ENCODE assay signal across 8 cellular contexts in genomic region chr14:33950320-33951182, GRCh38. TPM values are rescaled to one million over a fixed set of nuclear protein-coding genes. Genes with fewer than 3 reads are reported as not detected.
DNase-seq lines count a peak whose midpoint lies in the region; ATAC-seq, FAIRE-seq and TF ChIP-seq lines count a peak whose summit lies in the region.

TSS of gene EGLN3 (minus strand) at chr14:33951074. CDS start at chr14:33950752, 322 bp downstream.

- H3K27ac ChIP-seq in duodenal mucosa (ENCODE audit: low read depth, low read length): peak within 1 kb of the TSS; percentile 27

- no peak for TF ChIP-seq CTCF in lower leg skin (IDR thresholded peaks at IDR 0.05)

- intact Hi-C loops in lower leg skin (cut with DNase I; ENCODE audit: low total_unique reads): loop anchor here (10.0 kb wide), 1 partner anchor 74 kb away; no protein-coding TSS in a partner anchor

- H3K9me3 ChIP-seq in duodenal mucosa (ENCODE audit: control insufficient read depth in 1 of 2, low read length in 2 of 2): no peaks in the 10 kb centered on the region

- peak; percentile 72 for DNase-seq in 8988T
- peak; percentile 79 for DNase-seq in GM18507 (ENCODE audit: extremely low spot score, insufficient read length, low read depth)
- DNase-seq in NCI-H2196 (lab: John Stamatoyannopoulos, UW; ENCODE audit: unreplicated experiment): peak; percentile 87
- peak; percentile 42 for DNase-seq in activated CD4-positive, alpha-beta T cell treated with anti-CD3 and anti-CD28 coated beads, Interleukin-2, amount 50 U/mL, for 1 hour
- peak; percentile 84 to 97 for DNase-seq in lower leg skin (ENCODE audit: low spot score in 2 of 2)
- peak; percentile 24 to 55 for DNase-seq in stimulated activated CD4-positive, alpha-beta T cell treated with anti-CD3 and anti-CD28 coated beads, Interleukin-4, amount 100 ng/mL, for 4 hours

- WGBS in lower leg skin, 2 donors: 0% methylated on average over 33 to 66 of the region's 91 CpGs

- FAIRE-seq in GM18507 (lab: Jason Lieb, UNC): peak; percentile 79

- H3K9ac ChIP-seq in duodenal mucosa (ENCODE audit: low read depth in 1 of 2, low read length in 2 of 2): peak within 1 kb of the TSS; percentile 61 to 88

- no peaks in the 10 kb centered on the region for H3K27me3 ChIP-seq in duodenal mucosa (ENCODE audit: control insufficient read depth in 1 of 2, insufficient read depth in 2 of 2, low read length in 2 of 2)

- H3K36me3 ChIP-seq in duodenal mucosa (ENCODE audit: control insufficient read depth in 1 of 2, insufficient read depth in 2 of 2, low read length in 2 of 2): no peaks in the 10 kb centered on the region

- peak; percentile 73 for ATAC-seq in HG02943 (IDR thresholded peaks at IDR 0.05; ENCODE audit: low read depth, unreplicated experiment)

- H3K4me3 ChIP-seq in duodenal mucosa (ENCODE audit: low read depth in 1 of 2, low read length in 2 of 2) (peak within 1 kb of the TSS; percentile 66 to 89), lower leg skin (ENCODE audit: low read depth, poor library complexity, severe bottlenecking) (peak within 1 kb of the TSS; percentile 66)

- TF ChIP-seq POLR2A in lower leg skin (IDR thresholded peaks at IDR 0.05): peak in 1 of 2 donors; percentile 53

- H3K4me1 ChIP-seq in duodenal mucosa (ENCODE audit: control insufficient read depth in 1 of 2, insufficient read depth in 2 of 2, low read length in 2 of 2): peaks cover 18 to 25% of the 10 kb centered on the region in 2 donors

RNA-seq across cellular contexts. Expression of gene EGLN3, which starts in this region (rescaled TPM):
- total RNA-seq in lower leg skin: 100 to 1,000 TPM; 161 to 299 (median 167) TPM

Comparison
In these comparisons a context has a peak if more than half of its experiments do, and no peak if none do; other contexts are left out.
1. Peak in every context shown above with its lines: DNase-seq, ATAC-seq, H3K4me3 ChIP-seq and H3K27ac ChIP-seq.
2. DNase-seq: peak in every context shown above with its lines; median percentile 90 in lower leg skin; 87 in NCI-H2196; 79 in GM18507; 72 in 8988T; 42 in activated CD4-positive, alpha-beta T cell treated with anti-CD3 and anti-CD28 coated beads, Interleukin-2, amount 50 U/mL, for 1 hour; 40 in stimulated activated CD4-positive, alpha-beta T cell treated with anti-CD3 and anti-CD28 coated beads, Interleukin-4, amount 100 ng/mL, for 4 hours.